In genomic region chr6:118551063-118551672, GRCh38 we compare ENCODE assay signal across 8 cellular contexts. TPM values are rescaled to one million over a fixed set of nuclear protein-coding genes. Genes with fewer than 3 reads are reported as not detected.
DNase-seq lines count a peak whose midpoint lies in the region; ATAC-seq and TF ChIP-seq lines count a peak whose summit lies in the region.

No MANE protein-coding gene starts in this region.

- CTCF ChIA-PET in Caco-2 (lab: Charles Lee), result no interaction called here

- intact Hi-C loops in Caco-2 (cut with micrococcal nuclease; ENCODE audit: unreplicated experiment), result loop anchor here (1.0 to 5.0 kb wide), 3 partner anchors 267 to 709 kb away; no protein-coding TSS in a partner anchor

- H3K4me3 ChIP-seq in Caco-2 (ENCODE audit: low read depth, low read length) (no peak overlapping the region), skeletal muscle tissue (ENCODE audit: low read length in 3 of 3) (peak overlapping the region; percentile 65 to 80 (median 72))

- no peaks in the 10 kb centered on the region for H3K4me1 Mint-ChIP-seq in Caco-2 (ENCODE audit: low read depth, unreplicated experiment)

- H3K4me1 ChIP-seq in Caco-2, result no peaks in the 10 kb centered on the region
- peaks cover 0 to 12% (median 5%) of the 10 kb centered on the region in 3 donors for H3K4me1 ChIP-seq in skeletal muscle tissue (ENCODE audit: control insufficient read depth in 3 of 3, insufficient read depth in 3 of 3, low read length in 3 of 3)

- POLR2A ChIA-PET in Caco-2 (lab: Charles Lee), result no interaction called here

- DNase-seq in Caco-2 (peak in 1 of 2 experiments; percentile 12), NCI-H226 (peak; percentile 43), amniotic stem cell (lab: John Stamatoyannopoulos, UW) (peak; percentile 26), hepatic stellate cell (ENCODE audit: low spot score) (peak; percentile 22)
- no peak for DNase-seq in activated effector memory CD4-positive, alpha-beta T cell treated with Interleukin-2 at 50 U/mL for 16 hours

- H3K27me3 ChIP-seq in Caco-2 (replicated peaks; ENCODE audit: control insufficient read depth, insufficient read depth, low read length), result no peaks in the 10 kb centered on the region
- H3K27me3 ChIP-seq in skeletal muscle tissue (ENCODE audit: control insufficient read depth in 3 of 3, insufficient read depth in 3 of 3, low read length in 3 of 3), result no peaks in the 10 kb centered on the region

- ATAC-seq in GM18873 (IDR thresholded peaks at IDR 0.05; ENCODE audit: low FRiP score, unreplicated experiment) (peak; percentile 89), HG03108 (IDR thresholded peaks at IDR 0.05; ENCODE audit: unreplicated experiment) (peak; percentile 76)

- peak overlapping the region; percentile 81 to 86 (median 81) for H3K9ac ChIP-seq in skeletal muscle tissue (ENCODE audit: low read depth in 1 of 3, low read length in 3 of 3)

- H3K4me3 Mint-ChIP-seq in Caco-2 (ENCODE audit: unreplicated experiment), result no peak overlapping the region

- H3K27ac Mint-ChIP-seq in Caco-2 (ENCODE audit: unreplicated experiment), result no peak overlapping the region

- peaks cover 3% of the 10 kb centered on the region for H3K27me3 Mint-ChIP-seq in Caco-2 (ENCODE audit: insufficient read depth, unreplicated experiment)

- H3K36me3 ChIP-seq in Caco-2 (ENCODE audit: control insufficient read depth, insufficient read depth, low read length), result no peaks in the 10 kb centered on the region
- peaks cover 0 to 3% (median 0%) of the 10 kb centered on the region in 3 donors for H3K36me3 ChIP-seq in skeletal muscle tissue (ENCODE audit: control insufficient read depth in 3 of 3, insufficient read depth in 3 of 3, low read length in 3 of 3)

- no peaks in the 10 kb centered on the region for H3K36me3 Mint-ChIP-seq in Caco-2 (ENCODE audit: insufficient read depth, unreplicated experiment)

- no TSS peak for BruUV-seq in Caco-2 (replicated peaks; lab: Mats Ljungman, UMichigan)

- H3K9me3 ChIP-seq in Caco-2, result no peaks in the 10 kb centered on the region
- no peaks in the 10 kb centered on the region for H3K9me3 ChIP-seq in skeletal muscle tissue (ENCODE audit: control insufficient read depth in 3 of 3, low read length in 3 of 3)

- peak overlapping the region; percentile 88 for H3K27ac ChIP-seq in skeletal muscle tissue (ENCODE audit: low read depth, low read length)

- H3K9me3 Mint-ChIP-seq in Caco-2 (ENCODE audit: unreplicated experiment), result no peaks in the 10 kb centered on the region

- TF ChIP-seq CTCF in Caco-2 (IDR thresholded peaks at IDR 0.05; ENCODE audit: insufficient read depth in 1 of 2, low read depth in 1 of 2, low read length in 1 of 2, severe bottlenecking in 1 of 2, unreplicated experiment in 1 of 2), result peak; percentile 35 to 59

RNA-seq across cellular contexts. Expression of gene PLN, which starts 3.1 kb away (rescaled TPM):
- total RNA-seq in Caco-2 (2022), result not detected in 2 replicates
- total RNA-seq in skeletal muscle tissue, result 18.3 TPM

Comparison
In these comparisons a context has a peak if more than half of its experiments do, and no peak if none do; other contexts are left out.
1. RNA of gene PLN, which starts 3.1 kb away (total RNA-seq): 18.3 TPM in skeletal muscle tissue (single experiment); not detected in Caco-2; every median in the first group is over 10 times any median in the second.